19 cellular contexts compared by ENCODE assay signal in the genomic region with DNA sequence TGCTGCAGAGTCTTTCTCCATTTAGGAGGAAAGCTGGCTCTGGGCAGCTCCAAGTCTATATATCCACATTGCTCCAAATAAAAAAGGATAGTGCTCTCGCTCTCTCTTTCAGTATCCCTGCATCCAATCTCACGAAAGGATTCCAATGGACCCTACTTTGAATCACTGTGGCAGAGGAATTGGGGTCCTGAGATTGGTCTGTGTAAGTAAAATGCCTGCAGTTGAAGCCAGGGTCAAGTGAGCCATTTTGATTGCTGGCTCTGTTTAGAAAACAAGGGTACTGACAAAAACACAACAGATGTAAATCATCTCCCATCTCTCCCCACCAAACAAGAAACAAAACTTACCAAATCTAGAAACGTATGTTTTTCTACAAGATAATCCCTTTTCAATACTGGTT. TPM values are rescaled to one million over a fixed set of nuclear protein-coding genes. Genes with fewer than 3 reads are reported as not detected.
DNase-seq lines count a peak whose midpoint lies in the region; ATAC-seq and TF ChIP-seq lines count a peak whose summit lies in the region.
"Had no signal": no experiment of that assay in that cellular context is flagged by ENCODE, and none has a peak within 500 bp of the region (broad histone marks: within the 10 kb centered on the region; RNA-seq: fewer than 3 reads in every experiment).

No MANE protein-coding gene starts in this region.

- H2BK15ac ChIP-seq in neuronal stem cell (ENCODE audit: low read length) = no peak overlapping the region

- H3K4me1 ChIP-seq in PC-9 (replicated peaks; ENCODE audit: insufficient read depth) = no peaks in the 10 kb centered on the region
- H3K4me1 ChIP-seq in neuronal stem cell (ENCODE audit: control insufficient read depth in 2 of 2, insufficient read depth in 1 of 2, low read depth in 1 of 2, low read length in 2 of 2) = peaks cover 4 to 19% of the 10 kb centered on the region in 2 donors
- H3K4me1 ChIP-seq: BE2C had no signal

- H3K9me3 ChIP-seq in PC-9 (ENCODE audit: insufficient read depth, low read depth) = no peaks in the 10 kb centered on the region
- peaks cover 2 to 3% of the 10 kb centered on the region in 2 donors for H3K9me3 ChIP-seq in neuronal stem cell (replicated peaks in 1 of 2; ENCODE audit: control insufficient read depth in 2 of 2, insufficient read depth in 1 of 2, low read depth in 1 of 2, low read length in 2 of 2)
- H3K9me3 ChIP-seq: A549, BE2C had no signal

- ATAC-seq in HG02623 (IDR thresholded peaks at IDR 0.05; ENCODE audit: unreplicated experiment) = no peak
- no peak for ATAC-seq in stimulated activated naive B cell treated with anti-CD40 and anti-IgM and Interleukin-4, amounts not matched to agents 10 μg/mL and 1 μg/mL and 100 μg/mL, for 72 hours (replicated peaks)
- ATAC-seq: A549, HCT116 had no signal

- no CpG with 5 or more reads among the region's 3 CpGs for WGBS in neuronal stem cell (ENCODE audit: extremely low coverage in 2 of 2, insufficient read length in 2 of 2, insufficient replicate concordance in 1 of 2), 2 donors

- TF ChIP-seq CTCF in PC-9 (conservative IDR thresholded peaks at IDR 0.05) (no peak), nephron (IDR thresholded peaks at IDR 0.05; ENCODE audit: unreplicated experiment in 3 of 3) (no peak)

- CTCF ChIA-PET in PC-9 (lab: Charles Lee) = no interaction called here

- H3K79me1 ChIP-seq in neuronal stem cell (ENCODE audit: low read depth, low read length) = no peaks in the 10 kb centered on the region

- no peak overlapping the region for H4K8ac ChIP-seq in neuronal stem cell (ENCODE audit: low read depth, low read length)

- H2BK5ac ChIP-seq in neuronal stem cell (ENCODE audit: low read length) = no peak overlapping the region

- no peak overlapping the region for H2BK120ac ChIP-seq in neuronal stem cell (ENCODE audit: low read depth, low read length)

- no peak overlapping the region for H3K4me2 ChIP-seq in PC-9
- no peak overlapping the region for H3K4me2 ChIP-seq in neuronal stem cell (ENCODE audit: insufficient read depth, low read length, poor library complexity, severe bottlenecking)
- H3K4me2 ChIP-seq: A549 had no signal

- no peaks in the 10 kb centered on the region for H3F3A ChIP-seq in PC-9 (ENCODE audit: insufficient read depth, low read depth)

- DNase-seq in PC-9 (peak in 1 of 2 experiments; percentile 15), neuronal stem cell (ENCODE audit: low spot score) (no peak), middle frontal gyrus (ENCODE audit: extremely low spot score, low spot score) (no peak), HK-2 (ENCODE audit: unreplicated experiment) (no peak)
- no peak for DNase-seq in stimulated activated naive B cell treated with anti-CD40 and anti-IgM and Interleukin-4, amounts not matched to agents 10 μg/mL and 1 μg/mL and 100 μg/mL, for 72 hours
- DNase-seq: BE2C; CD4-positive, alpha-beta memory T cell; DMS153; DMS79 treated with DMSO at 0.1 percent for 48 hours; EL; GDM1; IMR-90 had no signal

- H3K4me1 Mint-ChIP-seq in nephron = peaks cover 25% of the 10 kb centered on the region
- H3K4me1 Mint-ChIP-seq in stimulated activated naive B cell treated with anti-CD40 and anti-IgM and Interleukin-4, amounts not matched to agents 10 μg/mL and 1 μg/mL and 100 μg/mL, for 72 hours = no peaks in the 10 kb centered on the region
- H3K4me1 Mint-ChIP-seq: CD4-positive, alpha-beta memory T cell had no signal

- H2BK12ac ChIP-seq in neuronal stem cell (ENCODE audit: low read length) = no peak overlapping the region

- H3K27me3 Mint-ChIP-seq in nephron (ENCODE audit: low read depth) = no peaks in the 10 kb centered on the region
- H3K27me3 Mint-ChIP-seq in stimulated activated naive B cell treated with anti-CD40 and anti-IgM and Interleukin-4, amounts not matched to agents 10 μg/mL and 1 μg/mL and 100 μg/mL, for 72 hours = peaks cover 5 to 6% of the 10 kb centered on the region in 2 donors

- H3K14ac ChIP-seq in neuronal stem cell (ENCODE audit: low read length) = no peak overlapping the region

- H3K27me3 ChIP-seq in PC-9 (ENCODE audit: insufficient read depth, low read depth) = no peaks in the 10 kb centered on the region
- no peaks in the 10 kb centered on the region for H3K27me3 ChIP-seq in neuronal stem cell (ENCODE audit: control insufficient read depth in 3 of 3, insufficient read depth in 3 of 3, low read depth in 1 of 3, low read length in 3 of 3)
- H3K27me3 ChIP-seq: BE2C had no signal

- no peak overlapping the region for H3K4me3 ChIP-seq in PC-9
- no peak overlapping the region for H3K4me3 ChIP-seq in neuronal stem cell (ENCODE audit: low read length in 2 of 2)
- H3K4me3 ChIP-seq: A549 had no signal

- H3K27ac Mint-ChIP-seq in nephron = peak overlapping the region; percentile 8 to 57 (median 23)
- no peak overlapping the region for H3K27ac Mint-ChIP-seq in stimulated activated naive B cell treated with anti-CD40 and anti-IgM and Interleukin-4, amounts not matched to agents 10 μg/mL and 1 μg/mL and 100 μg/mL, for 72 hours
- H3K27ac Mint-ChIP-seq: CD4-positive, alpha-beta memory T cell had no signal

- H3K79me2 ChIP-seq in PC-9 (ENCODE audit: low read depth) = no peaks in the 10 kb centered on the region

- H3K36me3 ChIP-seq in PC-9 (ENCODE audit: low read depth) (no peaks in the 10 kb centered on the region), neuronal stem cell (replicated peaks in 1 of 2; ENCODE audit: control insufficient read depth in 2 of 2, insufficient read depth in 2 of 2, low read length in 2 of 2) (no peaks in the 10 kb centered on the region)
- H3K36me3 ChIP-seq: BE2C had no signal

- POLR2A ChIA-PET in PC-9 (lab: Charles Lee; ENCODE audit: unreplicated experiment) = no interaction called here

- no peaks in the 10 kb centered on the region for H3K9me2 ChIP-seq in PC-9 (ENCODE audit: insufficient read depth)

- H3K4ac ChIP-seq in neuronal stem cell (ENCODE audit: low read length) = no peak overlapping the region

- H3K4me3 Mint-ChIP-seq in nephron = peak overlapping the region in 1 of 3 experiments; percentile 13
- H3K4me3 Mint-ChIP-seq in stimulated activated naive B cell treated with anti-CD40 and anti-IgM and Interleukin-4, amounts not matched to agents 10 μg/mL and 1 μg/mL and 100 μg/mL, for 72 hours = no peak overlapping the region
- H3K4me3 Mint-ChIP-seq: CD4-positive, alpha-beta memory T cell had no signal

- peaks cover 63% of the 10 kb centered on the region for H3K36me3 Mint-ChIP-seq in nephron (ENCODE audit: low read depth)
- H3K36me3 Mint-ChIP-seq in stimulated activated naive B cell treated with anti-CD40 and anti-IgM and Interleukin-4, amounts not matched to agents 10 μg/mL and 1 μg/mL and 100 μg/mL, for 72 hours = no peaks in the 10 kb centered on the region
- H3K36me3 Mint-ChIP-seq: CD4-positive, alpha-beta memory T cell had no signal

- H3K27ac ChIP-seq in PC-9 (no peak overlapping the region), neuronal stem cell (replicated peaks; ENCODE audit: low read length) (no peak overlapping the region)
- H3K27ac ChIP-seq: A549, C4-2B had no signal

- no peak overlapping the region for H3K9ac ChIP-seq in neuronal stem cell (ENCODE audit: low read depth, low read length, poor library complexity)

- no TSS peak for BruUV-seq in PC-9 (replicated peaks; lab: Mats Ljungman, UMichigan)

- intact Hi-C loops in PC-9 (cut with micrococcal nuclease; ENCODE audit: unreplicated experiment) = no loop called here

- H4K20me1 ChIP-seq in PC-9 (ENCODE audit: insufficient read depth) = no peaks in the 10 kb centered on the region

- H4K91ac ChIP-seq in neuronal stem cell (ENCODE audit: low read depth, low read length, poor library complexity) = no peak overlapping the region

- no peak overlapping the region for H3K18ac ChIP-seq in neuronal stem cell (ENCODE audit: low read length)

- H2AFZ ChIP-seq in PC-9 (peak overlapping the region; percentile 60; the same call in 1 of the 2 replicates), neuronal stem cell (ENCODE audit: low read length) (peak overlapping the region; percentile 84)

- H3K23ac ChIP-seq in neuronal stem cell (ENCODE audit: low read depth, low read length, poor library complexity) = no peak overlapping the region

- peaks cover 3% of the 10 kb centered on the region for H3K9me3 Mint-ChIP-seq in nephron
- peaks cover 2 to 4% of the 10 kb centered on the region in 2 donors for H3K9me3 Mint-ChIP-seq in stimulated activated naive B cell treated with anti-CD40 and anti-IgM and Interleukin-4, amounts not matched to agents 10 μg/mL and 1 μg/mL and 100 μg/mL, for 72 hours

- no peak overlapping the region for H2AK5ac ChIP-seq in neuronal stem cell (ENCODE audit: low read depth, low read length)

RNA-seq across cellular contexts. Expression of a gene that starts 45.5 kb away (rescaled TPM):
- total RNA-seq in PC-9 (2021) = not detected in 2 replicates
- 0.03 TPM for polyA plus RNA-seq in neuronal stem cell (2013, experiment 1 of 2)
- polyA plus RNA-seq in neuronal stem cell (2013, experiment 2 of 2) = 0.03 TPM
- total RNA-seq: CD4-positive, alpha-beta memory T cell; HT-29; IMR-90 had no signal
- polyA plus RNA-seq: AG04450; CD4-positive, alpha-beta memory T cell; IMR-90 had no signal
